Comparison of ENCODE assay signal across 9 cellular contexts in the genomic region with DNA sequence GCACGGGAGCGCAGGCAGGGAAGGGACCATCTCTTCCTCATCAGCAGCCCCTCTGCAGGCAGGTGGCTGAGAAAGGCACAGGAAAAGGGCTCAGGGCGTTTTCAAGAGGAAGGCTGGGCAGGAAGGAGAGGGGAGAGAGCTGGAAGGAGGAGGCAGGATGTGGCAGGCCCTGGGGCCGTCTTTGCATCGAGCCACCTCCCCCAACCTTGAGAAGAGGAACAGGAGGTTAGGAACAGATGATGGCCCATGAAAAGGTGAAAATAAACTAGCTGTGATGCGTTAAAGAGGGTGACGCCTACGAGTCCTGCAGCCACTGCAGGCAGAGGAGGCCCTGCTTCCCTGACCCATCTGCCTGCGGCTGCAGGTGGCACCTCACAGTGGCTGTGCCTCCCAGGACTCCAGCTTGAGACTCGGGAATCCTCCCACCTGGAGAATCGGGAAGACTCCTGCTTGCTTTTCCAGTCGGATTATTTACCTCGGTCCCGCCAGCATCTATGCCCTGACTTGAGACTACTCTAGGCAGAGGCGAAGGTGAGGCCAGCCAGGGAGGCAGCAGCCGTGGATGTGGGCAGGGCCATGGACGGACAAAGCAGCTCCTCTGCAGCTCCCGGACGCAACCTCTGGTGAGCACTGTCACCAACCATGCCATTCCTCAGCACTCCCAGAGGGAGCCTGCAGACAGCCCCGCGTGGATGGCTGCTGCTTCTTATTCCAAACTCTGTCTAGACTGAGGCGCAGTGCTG. TPM values are rescaled to one million over a fixed set of nuclear protein-coding genes. Genes with fewer than 3 reads are reported as not detected.
DNase-seq lines count a peak whose midpoint lies in the region; ATAC-seq and TF ChIP-seq lines count a peak whose summit lies in the region.
"Had no signal": no experiment of that assay in that cellular context is flagged by ENCODE, and none has a peak within 500 bp of the region (broad histone marks: within the 10 kb centered on the region; RNA-seq: fewer than 3 reads in every experiment).

No MANE protein-coding gene starts in this region.

- no peaks in the 10 kb centered on the region for H3K27me3 Mint-ChIP-seq in CD8-positive, alpha-beta T cell (ENCODE audit: low read depth)

- CTCF ChIA-PET in CD8-positive, alpha-beta T cell (lab: Charles Lee), result interaction anchor here (0.7 kb wide), 1 partner anchor 417 kb away, joined by 3 read pairs; no protein-coding TSS in a partner anchor

- POLR2A ChIA-PET in CD8-positive, alpha-beta T cell (lab: Charles Lee), result interaction anchor here (0.9 to 1.9 kb wide), 2 partner anchors 17 to 18 kb away, joined by 4 to 7 read pairs; partner anchors contain the start of gene MED10

- peak overlapping the region; percentile 89 for H3K27ac Mint-ChIP-seq in CD8-positive, alpha-beta T cell

- no peaks in the 10 kb centered on the region for H3K9me3 Mint-ChIP-seq in CD8-positive, alpha-beta T cell

- peak in 2 of 7 experiments; percentile 27 to 62 for DNase-seq in CD8-positive, alpha-beta T cell
- DNase-seq in HT1080 (ENCODE audit: low read depth) (peak; percentile 50), MV-4-11 (lab: John Stamatoyannopoulos, UW) (no peak), upper lobe of right lung (no peak), NCI-H2029 (lab: John Stamatoyannopoulos, UW) (no peak)
- DNase-seq in central memory CD4-positive, alpha-beta T cell, result peak; percentile 45
- DNase-seq: erythroblast had no signal

- peak overlapping the region; percentile 59 for H3K4me3 Mint-ChIP-seq in CD8-positive, alpha-beta T cell

- intact Hi-C loops in CD8-positive, alpha-beta T cell (cut with DNase I, micrococcal nuclease), result loop anchor here (1.0 to 5.0 kb wide), 2 partner anchors 18 to 52 kb away; partner anchors contain the start of gene MED10 (in 1 of the 2)
- intact Hi-C loops in upper lobe of right lung (cut with DNase I), result no loop called here

- peaks cover 17% of the 10 kb centered on the region for H3K4me1 Mint-ChIP-seq in CD8-positive, alpha-beta T cell (ENCODE audit: low read depth)

- H3K36me3 Mint-ChIP-seq in CD8-positive, alpha-beta T cell, result peaks cover 12% of the 10 kb centered on the region

- no peaks in the 10 kb centered on the region for H3K27me3 ChIP-seq in CD8-positive, alpha-beta T cell (ENCODE audit: insufficient read depth, low read length)
- H3K27me3 ChIP-seq in upper lobe of right lung, result no peaks in the 10 kb centered on the region

- TF ChIP-seq CTCF in CD8-positive, alpha-beta T cell (IDR thresholded peaks at IDR 0.05), result no peak
- no peak for TF ChIP-seq CTCF in upper lobe of right lung (IDR thresholded peaks at IDR 0.05)

- H3K9me3 ChIP-seq in CD8-positive, alpha-beta T cell (ENCODE audit: low read length), result no peaks in the 10 kb centered on the region
- H3K9me3 ChIP-seq in upper lobe of right lung, result no peaks in the 10 kb centered on the region

- peak overlapping the region; percentile 3 for H3K4me3 ChIP-seq in CD8-positive, alpha-beta T cell (ENCODE audit: low read depth, low read length)
- no peak overlapping the region for H3K4me3 ChIP-seq in upper lobe of right lung

- H3K36me3 ChIP-seq in CD8-positive, alpha-beta T cell (ENCODE audit: insufficient read depth, low read length), result no peaks in the 10 kb centered on the region
- H3K36me3 ChIP-seq in upper lobe of right lung, result peaks cover 7% of the 10 kb centered on the region

- H3K4me1 ChIP-seq in CD8-positive, alpha-beta T cell (ENCODE audit: insufficient read depth, low read length), result peaks cover 20% of the 10 kb centered on the region
- no peaks in the 10 kb centered on the region for H3K4me1 ChIP-seq in upper lobe of right lung

- ATAC-seq in CD8-positive, alpha-beta T cell, result peak; percentile 77
- ATAC-seq in GM19468 (IDR thresholded peaks at IDR 0.05; ENCODE audit: extremely low read depth, unreplicated experiment), result peak; percentile 22
- no peak for ATAC-seq in upper lobe of right lung
- ATAC-seq in HG03280 (IDR thresholded peaks at IDR 0.05; ENCODE audit: unreplicated experiment), result no peak

- H3K27ac ChIP-seq in CD8-positive, alpha-beta T cell (ENCODE audit: low read depth, low read length), result peak overlapping the region; percentile 13
- H3K27ac ChIP-seq in upper lobe of right lung, result no peak overlapping the region

RNA-seq across cellular contexts. Expression of gene MED10, which starts 18.2 kb away (rescaled TPM):
- total RNA-seq in CD8-positive, alpha-beta T cell, result 100 to 1,000 TPM; 110 to 112 TPM
- 24.3 and 40.2 TPM in 2 replicates for total RNA-seq in HT1080 (2014; rRNA removed; shearing (Covaris generic))
- 62.7 and 80.2 TPM in 2 replicates for polyA plus RNA-seq in HT1080 (2015; cell fraction: cytosol; rRNA removed)
- polyA plus RNA-seq in HT1080 (2015; cell fraction: nucleus; rRNA removed), result 89.6 and 101 TPM in 2 replicates
- total RNA-seq in upper lobe of right lung, result 31.8 TPM

Comparison
In these comparisons a context has a peak if more than half of its experiments do, and no peak if none do; other contexts are left out.
1. ATAC-seq: peak in CD8-positive, alpha-beta T cell (single experiment) and GM19468 (single experiment); none in upper lobe of right lung (single experiment) and HG03280 (single experiment).
2. DNase-seq: peak in HT1080 (single experiment) and central memory CD4-positive, alpha-beta T cell (single experiment); none in MV-4-11 (single experiment), upper lobe of right lung (single experiment) and NCI-H2029 (single experiment).